In the genomic region with DNA sequence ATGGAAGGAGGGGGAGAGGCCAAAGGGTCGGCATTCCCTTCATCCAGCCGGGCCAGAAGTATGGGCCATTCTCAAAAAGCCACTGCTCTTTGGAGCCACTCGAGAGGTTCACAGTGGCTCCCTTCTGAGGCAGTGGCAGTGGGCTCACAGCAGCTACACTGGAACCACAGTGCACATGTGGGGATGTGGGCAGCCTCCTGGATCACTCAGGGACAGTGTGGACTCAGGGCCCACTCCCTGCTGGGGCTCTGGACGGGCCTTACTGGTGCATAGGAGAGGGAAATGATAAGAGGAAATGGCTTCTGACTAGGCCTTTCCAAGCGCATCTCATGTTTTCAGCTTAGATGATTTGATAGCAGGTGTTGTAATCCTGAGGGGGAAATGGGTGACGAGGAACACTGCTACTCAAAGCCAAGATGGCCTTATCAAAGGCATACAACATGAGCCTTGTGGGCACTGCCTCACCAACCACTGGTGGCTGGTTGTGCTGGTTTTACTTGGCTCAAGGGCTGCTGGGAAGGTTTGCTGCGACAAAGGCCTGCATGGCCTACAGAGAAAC, we compare ENCODE assay signal across 8 cellular contexts. TPM values are rescaled to one million over a fixed set of nuclear protein-coding genes. Genes with fewer than 3 reads are reported as not detected.
A peak's percentile ranks its signal among the peaks of the same experiment; 100 is the strongest.
DNase-seq lines count a peak whose midpoint lies in the region; TF ChIP-seq lines count a peak whose summit lies in the region.

No MANE protein-coding gene starts in this region.

- H3K36me3 ChIP-seq in OCI-LY7 (ENCODE audit: insufficient read depth, low read length), result no peaks in the 10 kb centered on the region
- peaks cover 0 to 9% (median 0%) of the 10 kb centered on the region in 3 donors for H3K36me3 ChIP-seq in esophagus squamous epithelium

- no peaks in the 10 kb centered on the region for H3K9me3 ChIP-seq in OCI-LY7 (ENCODE audit: low read length)
- H3K9me3 ChIP-seq in esophagus squamous epithelium, result no peaks in the 10 kb centered on the region

- WGBS in esophagus squamous epithelium, 2 donors, result 34 to 51% methylated on average over 5 of the region's 7 CpGs

- H3K79me2 ChIP-seq in OCI-LY7 (ENCODE audit: insufficient read depth, low read depth, low read length), result no peaks in the 10 kb centered on the region

- TF ChIP-seq CTCF in OCI-LY7 (conservative IDR thresholded peaks at IDR 0.05; ENCODE audit: low read length), result no peak
- no peak for TF ChIP-seq CTCF in esophagus squamous epithelium (IDR thresholded peaks at IDR 0.05)

- CTCF ChIA-PET in OCI-LY7 (lab: Charles Lee; ENCODE audit: unreplicated experiment), result no interaction called here

- no peak overlapping the region for H3K4me3 ChIP-seq in OCI-LY7 (ENCODE audit: low read depth, low read length, poor library complexity, severe bottlenecking)
- peak overlapping the region in 3 of 4 donors; percentile 32 to 59 (median 49) for H3K4me3 ChIP-seq in esophagus squamous epithelium
- H3K4me3 ChIP-seq in skin epidermis, result peak overlapping the region in 3 of 7 experiments; percentile 11 to 25 (median 12)

- H2AFZ ChIP-seq in OCI-LY7 (ENCODE audit: low read length), result 0 out of 2 replicates have a peak overlapping the region, but pooled peaks have one; percentile 6

- H3K4me2 ChIP-seq in OCI-LY7 (ENCODE audit: low read length), result no peak overlapping the region

- intact Hi-C loops in OCI-LY7 (cut with micrococcal nuclease; ENCODE audit: unreplicated experiment) (no loop called here), esophagus squamous epithelium (cut with DNase I) (no loop called here)

- TF ChIP-seq POLR2A in esophagus squamous epithelium (IDR thresholded peaks at IDR 0.05), result no peak

- no TSS peak for BruUV-seq in OCI-LY7 (replicated peaks; lab: Mats Ljungman, UMichigan)

- POLR2A ChIA-PET in OCI-LY7 (lab: Charles Lee), result interaction anchor here (0.6 to 1.0 kb wide), 4 partner anchors 10 to 666 kb away, joined by 3 to 4 read pairs (median 4); no protein-coding TSS in a partner anchor

- no peaks in the 10 kb centered on the region for H3K27me3 ChIP-seq in esophagus squamous epithelium

- H3K4me1 ChIP-seq in OCI-LY7 (ENCODE audit: insufficient read depth, low read length, poor library complexity, severe bottlenecking) (peaks cover 20% of the 10 kb centered on the region), esophagus squamous epithelium (peaks cover 7 to 75% (median 26%) of the 10 kb centered on the region in 3 donors)

- H3K27ac ChIP-seq in OCI-LY7 (ENCODE audit: low read depth, low read length, poor library complexity, severe bottlenecking), result no peak overlapping the region
- H3K27ac ChIP-seq in esophagus squamous epithelium, result peak overlapping the region; percentile 24 to 77 (median 42)
- H3K27ac ChIP-seq in skin epidermis, result peak overlapping the region in 18 of 21 experiments; percentile 10 to 77 (median 50)

- no peaks in the 10 kb centered on the region for H4K20me1 ChIP-seq in OCI-LY7 (ENCODE audit: insufficient read depth, low read length)

- H3K9me2 ChIP-seq in OCI-LY7 (ENCODE audit: insufficient read depth, low read length), result no peaks in the 10 kb centered on the region

- DNase-seq in NCI-H2029 (lab: John Stamatoyannopoulos, UW) (peak; percentile 25), NCI-H2029 treated with DMSO at 0.1 percent for 48 hours (lab: John Stamatoyannopoulos, UW) (no peak), OCI-LY7 (ENCODE audit: low spot score) (no peak), esophagus squamous epithelium (lab: John Stamatoyannopoulos, UW) (no peak), RPMI8226 (no peak), glomerular visceral epithelial cell (ENCODE audit: extremely low spot score) (no peak)
- no peak for DNase-seq in stimulated activated CD4-positive, alpha-beta T cell treated with anti-CD3 and anti-CD28 coated beads, Interleukin-4, amount 100 ng/mL, for 1 hour

RNA-seq across cellular contexts. Expression of a gene that starts 44.0 kb away (rescaled TPM):
- total RNA-seq in OCI-LY7 (2014; rRNA removed; shearing (Covaris generic)), result 40.9 and 46.1 TPM in 2 replicates
- total RNA-seq in OCI-LY7 (2022), result 66.6 and 71.3 TPM in 2 replicates
- 10 to 100 TPM; 39.4 to 49.1 (median 46.2) TPM for total RNA-seq in esophagus squamous epithelium
